In the genomic region with DNA sequence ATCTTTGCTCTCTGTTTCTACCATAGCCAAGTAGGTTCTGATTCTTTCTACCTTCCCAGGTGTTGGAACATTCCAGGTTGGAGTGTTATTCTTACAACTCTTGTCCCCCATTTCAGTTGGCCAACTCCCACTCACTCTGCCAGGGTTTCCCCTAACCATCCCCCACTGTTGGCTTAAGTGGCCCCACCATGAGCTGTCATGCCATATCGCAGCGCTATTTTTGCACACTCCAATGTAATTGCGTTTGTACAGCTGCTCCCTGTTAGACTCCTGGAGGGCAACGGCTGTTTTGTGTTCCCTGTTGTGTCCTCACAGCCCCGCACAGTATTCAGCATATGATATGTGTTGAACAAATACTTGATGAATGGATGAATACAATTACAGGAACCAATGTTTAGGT, we compare ENCODE assay signal across 33 cellular contexts.
DNase-seq lines count a peak whose midpoint lies in the region; ATAC-seq and FAIRE-seq lines count a peak whose summit lies in the region.
"Had no signal": no experiment of that assay in that cellular context is flagged by ENCODE, and none has a peak within 500 bp of the region (broad histone marks: within the 10 kb centered on the region; RNA-seq: fewer than 3 reads in every experiment).

No MANE protein-coding gene starts in this region.

- H3K9me3 ChIP-seq in small intestine (ENCODE audit: control insufficient read depth, low read depth), result no peaks in the 10 kb centered on the region
- H3K9me3 ChIP-seq: ovary, SK-N-SH had no signal

- H3K4me3 ChIP-seq in small intestine (ENCODE audit: low read depth in 1 of 2, low read length in 2 of 2), result no peak overlapping the region
- H3K4me3 ChIP-seq: ovary, smooth muscle cell, tibial nerve had no signal

- DNase-seq in DMS153 treated with DMSO at 0.1 percent for 48 hours (lab: John Stamatoyannopoulos, UW; ENCODE audit: unreplicated experiment) (peak; percentile 85), NCI-H1417 (lab: John Stamatoyannopoulos, UW) (peak; percentile 39 to 99 (median 92)), NCI-H2107 (lab: John Stamatoyannopoulos, UW) (peak; percentile 15), SHP77 (lab: John Stamatoyannopoulos, UW) (peak; percentile 96 to 97), small intestine (no peak), HTR-8/SVneo (ENCODE audit: insufficient read length, low spot score) (no peak)
- DNase-seq: activated CD4-positive, alpha-beta memory T cell treated with anti-CD3 and anti-CD28 coated beads, Interleukin-2, amount 10 ng/mL, durations not matched to agents 7 days and 5 days; activated CD4-positive, alpha-beta T cell treated with anti-CD3 and anti-CD28 coated beads for 1 hour; activated CD8-positive, alpha-beta memory T cell treated with anti-CD3 and anti-CD28 coated beads, Interleukin-2, amount 50 U/mL, for 48 hours; activated naive CD4-positive, alpha-beta T cell treated with anti-CD3 and anti-CD28 coated beads, Interleukin-2, amount 50 U/mL, for 16 hours; amygdala; CD8-positive, alpha-beta T cell; DMS79; effector CD8-positive, alpha-beta T cell; GDM1; glutamatergic neuron; islet precursor cell; KBM-7; midbrain; natural killer cell; NCI-H526; ovary; retina; RPMI8226; SK-N-SH; stimulated activated CD4-positive, alpha-beta T cell treated with anti-CD3 and anti-CD28 coated beads, Interleukin-2, amount 100 ng/mL, for 24 hours; T-helper 17 cell had no signal

- no peak for ATAC-seq in activated CD4-positive, CD25-positive, alpha-beta regulatory T cell treated with anti-CD3 and anti-CD28 coated beads, Interleukin-2, amount 50 U/mL, for 24 hours
- ATAC-seq: activated T-helper 17 cell treated with anti-CD3 and anti-CD28 coated beads, Interleukin-2, amount 50 U/mL, for 72 hours; CD8-positive, alpha-beta T cell; natural killer cell; T-helper 17 cell had no signal

- H3K27ac ChIP-seq in small intestine (ENCODE audit: low read depth in 1 of 2, low read length in 1 of 2), result no peak overlapping the region
- H3K27ac ChIP-seq: epithelial cell of prostate, ovary, tibial nerve had no signal

- no peaks in the 10 kb centered on the region for H3K4me1 ChIP-seq in small intestine (ENCODE audit: control insufficient read depth in 2 of 2, insufficient read depth in 1 of 2, low read depth in 1 of 2, low read length in 1 of 2)
- H3K4me1 ChIP-seq: tibial nerve had no signal

- 74 to 86% (median 79%) methylated on average over 5 of the region's 5 CpGs for WGBS in small intestine, 3 donors

- H3K36me3 ChIP-seq in small intestine (ENCODE audit: control insufficient read depth in 2 of 2, insufficient read depth in 2 of 2, low read length in 2 of 2), result no peaks in the 10 kb centered on the region
- H3K36me3 ChIP-seq: ovary, tibial nerve had no signal

- H3K27me3 ChIP-seq in small intestine (ENCODE audit: control insufficient read depth in 2 of 2, insufficient read depth in 2 of 2, low read length in 2 of 2), result peaks cover 0 to 4% of the 10 kb centered on the region in 2 donors
- H3K27me3 ChIP-seq: ovary, tibial nerve had no signal

- FAIRE-seq in small intestine (lab: Jason Lieb, UNC), result no peak
- FAIRE-seq in HTR-8/SVneo (lab: Jason Lieb, UNC), result no peak
- FAIRE-seq: H54 had no signal

Comparison
In these comparisons a context has a peak if more than half of its experiments do, and no peak if none do; other contexts are left out.
1. DNase-seq: peak in DMS153 treated with DMSO at 0.1 percent for 48 hours (single experiment), NCI-H1417 (3 of 3), NCI-H2107 (single experiment) and SHP77 (2 of 2); none in small intestine (single experiment) and HTR-8/SVneo (single experiment).